Comparison of ENCODE assay signal across 18 cellular contexts in the genomic region with DNA sequence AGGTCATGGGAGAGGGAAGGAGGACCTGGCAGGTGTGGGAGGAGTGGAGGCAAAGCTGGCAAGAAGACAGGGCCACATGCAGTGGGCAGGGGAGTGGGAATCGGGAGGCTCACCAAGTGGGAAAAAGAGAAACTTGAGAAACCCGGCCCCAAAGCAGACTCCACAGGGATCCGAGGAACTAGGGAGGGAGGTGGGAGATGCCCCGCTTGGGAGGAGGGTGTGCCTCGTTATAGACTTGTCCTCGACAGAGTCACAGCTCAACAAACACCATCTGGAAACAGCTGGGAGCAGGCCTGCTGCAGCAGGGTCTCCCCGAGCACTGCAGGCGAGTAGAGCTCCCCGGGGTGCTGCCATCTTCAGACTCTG. TPM values are rescaled to one million over a fixed set of nuclear protein-coding genes. Genes with fewer than 3 reads are reported as not detected.
DNase-seq lines count a peak whose midpoint lies in the region; ATAC-seq and TF ChIP-seq lines count a peak whose summit lies in the region.
"Had no signal": no experiment of that assay in that cellular context is flagged by ENCODE, and none has a peak within 500 bp of the region (broad histone marks: within the 10 kb centered on the region; RNA-seq: fewer than 3 reads in every experiment).

No MANE protein-coding gene starts in this region.

- H3K4me3 Mint-ChIP-seq in dendritic cell treated with granulocyte-macrophage colony-stimulating factor and Interleukin-4, amounts not matched to agents 40 ng/mL and 50 ng/mL, for 4 days = no peak overlapping the region
- H3K4me3 Mint-ChIP-seq: CD4-positive, alpha-beta T cell; H9; IgD-negative memory B cell had no signal

- H3K27me3 ChIP-seq in neutrophil = no peaks in the 10 kb centered on the region
- H3K27me3 ChIP-seq in upper lobe of right lung = no peaks in the 10 kb centered on the region

- H3K4me1 ChIP-seq in neutrophil (ENCODE audit: control insufficient read depth in 1 of 2, insufficient read depth in 1 of 2, low read depth in 1 of 2, low read length in 1 of 2) (peaks cover 9 to 25% of the 10 kb centered on the region in 2 experiments), upper lobe of right lung (no peaks in the 10 kb centered on the region)

- TF ChIP-seq CTCF in neutrophil (IDR thresholded peaks at IDR 0.05) = no peak
- TF ChIP-seq CTCF in upper lobe of right lung (IDR thresholded peaks at IDR 0.05) = no peak

- H3K27me3 Mint-ChIP-seq in dendritic cell treated with granulocyte-macrophage colony-stimulating factor and Interleukin-4, amounts not matched to agents 40 ng/mL and 50 ng/mL, for 4 days = no peaks in the 10 kb centered on the region
- H3K27me3 Mint-ChIP-seq: CD4-positive, alpha-beta T cell; IgD-negative memory B cell had no signal

- H3K36me3 ChIP-seq in neutrophil (peaks cover 100% of the 10 kb centered on the region), upper lobe of right lung (peaks cover 100% of the 10 kb centered on the region)

- ATAC-seq in upper lobe of right lung (no peak), GM21723 (IDR thresholded peaks at IDR 0.05; ENCODE audit: unreplicated experiment) (no peak), GM18861 (IDR thresholded peaks at IDR 0.05; ENCODE audit: unreplicated experiment) (no peak)

- DNase-seq in activated effector memory CD4-positive, alpha-beta T cell treated with anti-CD3 and anti-CD28 coated beads, Interleukin-2, amount 50 U/mL, for 16 hours = peak; percentile 54
- DNase-seq in activated effector memory CD4-positive, alpha-beta T cell treated with Interleukin-2 at 50 U/mL for 16 hours = no peak
- peak; percentile 40 for DNase-seq in upper lobe of right lung
- no peak for DNase-seq in NCI-H1105 (lab: John Stamatoyannopoulos, UW)
- DNase-seq: Calu3; CD4-positive, alpha-beta T cell; H9; NCI-H1436; NCI-H2081; NCI-H226; NCI-H526 treated with DMSO at 0.1 percent for 48 hours; NK-92 treated with Interleukin-12 subunit alpha and Interleukin-12 subunit beta, amount 100 ng/mL, for 24 hours; OCI-M1 had no signal

- H3K27ac Mint-ChIP-seq in dendritic cell treated with granulocyte-macrophage colony-stimulating factor and Interleukin-4, amounts not matched to agents 40 ng/mL and 50 ng/mL, for 4 days = peak overlapping the region; percentile 86
- H3K27ac Mint-ChIP-seq: CD4-positive, alpha-beta T cell; IgD-negative memory B cell had no signal

- H3K27ac ChIP-seq in neutrophil (peak overlapping the region; percentile 98), upper lobe of right lung (no peak overlapping the region)

- peaks cover 100% of the 10 kb centered on the region for H3K36me3 Mint-ChIP-seq in dendritic cell treated with granulocyte-macrophage colony-stimulating factor and Interleukin-4, amounts not matched to agents 40 ng/mL and 50 ng/mL, for 4 days (ENCODE audit: low read depth)

- no peak overlapping the region for H3K4me3 ChIP-seq in neutrophil (ENCODE audit: low read depth in 1 of 2, low read length in 1 of 2)
- no peak overlapping the region for H3K4me3 ChIP-seq in upper lobe of right lung

- H3K9me3 ChIP-seq in neutrophil (peaks cover 13% of the 10 kb centered on the region), upper lobe of right lung (no peaks in the 10 kb centered on the region)

- intact Hi-C loops in dendritic cell treated with granulocyte-macrophage colony-stimulating factor and Interleukin-4, amounts not matched to agents 40 ng/mL and 50 ng/mL, for 4 days (cut with micrococcal nuclease) = no loop called here
- intact Hi-C loops in upper lobe of right lung (cut with DNase I) = no loop called here

- H3K4me1 Mint-ChIP-seq in dendritic cell treated with granulocyte-macrophage colony-stimulating factor and Interleukin-4, amounts not matched to agents 40 ng/mL and 50 ng/mL, for 4 days (ENCODE audit: low read depth) = peaks cover 68% of the 10 kb centered on the region

- peaks cover 5% of the 10 kb centered on the region for H3K9me3 Mint-ChIP-seq in dendritic cell treated with granulocyte-macrophage colony-stimulating factor and Interleukin-4, amounts not matched to agents 40 ng/mL and 50 ng/mL, for 4 days
- H3K9me3 Mint-ChIP-seq: CD4-positive, alpha-beta T cell; IgD-negative memory B cell had no signal

RNA-seq across cellular contexts. Expression of gene MKI67, which starts 54.8 kb away (rescaled TPM):
- total RNA-seq in upper lobe of right lung = 2.1 TPM

Comparison
In these comparisons a context has a peak if more than half of its experiments do, and no peak if none do; other contexts are left out.
1. DNase-seq: peak in activated effector memory CD4-positive, alpha-beta T cell treated with anti-CD3 and anti-CD28 coated beads, Interleukin-2, amount 50 U/mL, for 16 hours (single experiment) and upper lobe of right lung (single experiment); none in activated effector memory CD4-positive, alpha-beta T cell treated with Interleukin-2 at 50 U/mL for 16 hours (single experiment) and NCI-H1105 (single experiment).